3 cellular contexts compared by ENCODE assay signal in the genomic region with DNA sequence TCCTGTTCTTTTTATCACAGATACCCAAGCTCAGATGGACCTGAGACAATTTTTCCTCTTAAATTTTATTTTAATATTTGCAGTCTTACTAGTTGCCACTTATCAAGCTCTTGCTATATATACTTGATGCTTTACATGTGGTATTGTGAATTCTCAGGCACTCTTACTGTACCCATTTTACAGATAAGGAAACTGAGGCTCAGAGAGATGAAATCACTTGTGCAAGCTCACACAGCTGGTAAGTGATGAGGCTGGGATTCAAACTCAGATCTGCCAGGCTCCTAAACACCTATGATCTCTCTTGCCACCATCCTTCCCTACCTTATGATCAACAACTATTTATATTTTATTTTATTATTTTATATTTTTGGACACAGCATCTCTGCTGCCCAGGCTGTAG.
TF ChIP-seq lines count a peak whose summit lies in the region.

No MANE protein-coding gene starts in this region.

TF ChIP-seq in HepG2, 621 proteins besides CTCF, POLR2A, EP300 and RAD21:
- TF ChIP-seq ZNF773 (CRISPR knock-in tag; IDR thresholded peaks at IDR 0.05; ENCODE audit: borderline replicate concordance): no peak
- peak; percentile 51 for TF ChIP-seq ZNF629 (CRISPR knock-in tag; conservative IDR thresholded peaks at IDR 0.05)

TF ChIP-seq in K562, 482 proteins besides CTCF, POLR2A, EP300 and RAD21:
- peak; percentile 57; the same call in 1 of the 2 replicates for TF ChIP-seq ADNP (tag; IDR thresholded peaks at IDR 0.05)
- no peak for TF ChIP-seq HDAC8 (tag; IDR thresholded peaks at IDR 0.05)
- 0 out of 2 replicates have a peak, but pooled peaks have one; percentile 30 for TF ChIP-seq BCOR (IDR thresholded peaks at IDR 0.05)
- TF ChIP-seq CEBPB (tag; IDR thresholded peaks at IDR 0.05): no peak
- peak; percentile 98 for TF ChIP-seq RBM25 (IDR thresholded peaks at IDR 0.05; ENCODE audit: low read depth, low read length, severe bottlenecking)
- no peak for TF ChIP-seq CHCHD3 (CRISPR knock-in tag; IDR thresholded peaks at IDR 0.05)
- peak in 1 of 2 experiments; percentile 48; a peak in 2 of 4 replicates for TF ChIP-seq KDM1A (IDR thresholded peaks at IDR 0.05)
- no peak for TF ChIP-seq SAP30 (IDR thresholded peaks at IDR 0.05; ENCODE audit: borderline replicate concordance, insufficient read depth, low read depth, low read length, poor library complexity, severe bottlenecking)
- TF ChIP-seq, protein P1, sequence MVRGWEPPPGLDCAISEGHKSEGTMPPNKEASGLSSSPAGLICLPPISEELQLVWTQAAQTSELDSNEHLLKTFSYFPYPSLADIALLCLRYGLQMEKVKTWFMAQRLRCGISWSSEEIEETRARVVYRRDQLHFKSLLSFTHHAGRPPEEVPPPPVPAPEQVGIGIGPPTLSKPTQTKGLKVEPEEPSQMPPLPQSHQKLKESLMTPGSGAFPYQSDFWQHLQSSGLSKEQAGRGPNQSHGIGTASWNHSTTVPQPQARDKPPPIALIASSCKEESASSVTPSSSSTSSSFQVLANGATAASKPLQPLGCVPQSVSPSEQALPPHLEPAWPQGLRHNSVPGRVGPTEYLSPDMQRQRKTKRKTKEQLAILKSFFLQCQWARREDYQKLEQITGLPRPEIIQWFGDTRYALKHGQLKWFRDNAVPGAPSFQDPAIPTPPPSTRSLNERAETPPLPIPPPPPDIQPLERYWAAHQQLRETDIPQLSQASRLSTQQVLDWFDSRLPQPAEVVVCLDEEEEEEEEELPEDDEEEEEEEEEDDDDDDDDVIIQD (CRISPR knock-in tag; IDR thresholded peaks at IDR 0.05): no peak

TF ChIP-seq in H1, 55 proteins besides CTCF, POLR2A, EP300 and RAD21:
- TF ChIP-seq KDM1A (IDR thresholded peaks at IDR 0.05; ENCODE audit: borderline replicate concordance, low read length): 0 out of 2 replicates have a peak, but pooled peaks have one; percentile 24
- no peak for TF ChIP-seq CEBPB (IDR thresholded peaks at IDR 0.05; ENCODE audit: low read depth, low read length)
